ENCODE assay signal across 8 cellular contexts in the genomic region with DNA sequence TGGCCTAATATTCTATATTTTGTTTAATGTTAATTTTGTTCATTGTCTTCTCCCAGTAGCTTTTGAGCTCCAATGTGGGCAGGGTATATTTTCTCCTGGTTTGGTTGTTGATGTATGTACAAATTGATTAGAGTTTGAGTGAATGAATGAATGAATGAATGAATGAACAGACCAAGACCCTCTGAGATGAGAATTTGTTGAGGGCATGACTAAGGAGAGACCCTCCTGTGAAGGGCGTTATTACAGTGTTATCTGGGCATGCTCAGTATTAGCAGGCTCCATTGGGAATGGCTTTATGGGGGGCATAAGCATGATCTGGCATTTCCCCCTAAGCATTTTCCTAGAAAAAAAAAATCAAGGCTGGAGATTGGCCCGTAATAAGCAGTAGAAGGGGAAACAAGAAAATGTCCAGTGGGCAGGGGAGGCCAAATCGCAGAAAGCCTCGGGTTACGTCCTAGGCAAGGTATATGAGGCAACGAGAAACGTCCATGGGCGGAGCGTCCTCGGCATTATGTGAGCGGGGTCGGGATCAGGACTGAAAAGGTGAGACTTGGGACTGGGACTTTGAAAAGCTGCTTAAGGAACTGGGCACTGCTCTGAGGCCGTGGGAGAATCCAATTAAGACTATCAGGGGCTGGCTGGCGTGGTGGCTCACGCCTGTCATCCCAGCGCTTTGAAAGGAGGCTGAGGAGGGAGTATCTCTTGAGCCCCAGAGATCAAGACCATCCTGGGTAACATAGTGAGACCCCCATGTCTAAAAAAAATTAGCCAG. TPM values are rescaled to one million over a fixed set of nuclear protein-coding genes. Genes with fewer than 3 reads are reported as not detected.
DNase-seq lines count a peak whose midpoint lies in the region; ATAC-seq, FAIRE-seq and TF ChIP-seq lines count a peak whose summit lies in the region.

No MANE protein-coding gene starts in this region.

- H3K27ac ChIP-seq in KMS-11 (no peak overlapping the region), GM12878 (ENCODE audit: control insufficient read depth, insufficient read depth) (no peak overlapping the region), muscle layer of duodenum (ENCODE audit: low read length) (no peak overlapping the region)

- no peak for TF ChIP-seq RAD21 in GM12878 (IDR thresholded peaks at IDR 0.05; ENCODE audit: insufficient read depth, low read depth, low read length)

- H2AFZ ChIP-seq in KMS-11 (ENCODE audit: low read depth) (peak overlapping the region; percentile 28; the same call in 1 of the 2 replicates), GM12878 (ENCODE audit: control insufficient read depth, low read depth, low read length) (peak overlapping the region; percentile 59; the same call in 1 of the 2 replicates)

- H4K20me1 ChIP-seq in KMS-11 (ENCODE audit: insufficient read depth), result no peaks in the 10 kb centered on the region
- H4K20me1 ChIP-seq in GM12878 (ENCODE audit: control insufficient read depth, insufficient read depth), result no peaks in the 10 kb centered on the region

- TF ChIP-seq POLR2A in GM12878 (IDR thresholded peaks at IDR 0.05; ENCODE audit: low read depth, low read length), result no peak

- RAD21 ChIA-PET in GM12878 (lab: Charles Lee; ENCODE audit: unreplicated experiment), result no interaction called here

- TF ChIP-seq EP300 in GM12878 (IDR thresholded peaks at IDR 0.05; ENCODE audit: borderline replicate concordance in 1 of 2, control insufficient read depth in 1 of 2, low read depth in 2 of 2, low read length in 2 of 2), result no peak

- CTCF ChIA-PET in GM12878 (lab: Yijun Ruan, JAX), result no interaction called here

- BruUV-seq in GM12878 (replicated peaks; lab: Mats Ljungman, UMichigan), result no TSS peak

- H3K36me3 ChIP-seq in BE2C (no peaks in the 10 kb centered on the region), KMS-11 (ENCODE audit: insufficient read depth) (no peaks in the 10 kb centered on the region), GM12878 (ENCODE audit: control insufficient read depth in 2 of 2, insufficient read depth in 2 of 2, low read length in 1 of 2) (no peaks in the 10 kb centered on the region; a peak in 1 of 4 replicates), muscle layer of duodenum (ENCODE audit: control insufficient read depth in 1 of 2, insufficient read depth in 2 of 2, low read length in 2 of 2) (no peaks in the 10 kb centered on the region)

- H3K9me3 ChIP-seq in BE2C (no peaks in the 10 kb centered on the region), GM12878 (replicated peaks; ENCODE audit: control insufficient read depth, insufficient read depth, low read length) (no peaks in the 10 kb centered on the region), muscle layer of duodenum (ENCODE audit: control insufficient read depth in 1 of 2, low read length in 2 of 2) (no peaks in the 10 kb centered on the region)

- no peaks in the 10 kb centered on the region for H3K27me3 ChIP-seq in BE2C
- H3K27me3 ChIP-seq in KMS-11 (ENCODE audit: insufficient read depth, low read depth), result no peaks in the 10 kb centered on the region
- H3K27me3 ChIP-seq in GM12878 (replicated peaks in 1 of 2; ENCODE audit: control insufficient read depth in 2 of 2, insufficient read depth in 2 of 2, low read length in 1 of 2), result no peaks in the 10 kb centered on the region
- H3K27me3 ChIP-seq in muscle layer of duodenum (ENCODE audit: low read depth, low read length), result no peaks in the 10 kb centered on the region

- peak overlapping the region; percentile 56; the same call in 1 of the 2 replicates for H3K4me2 ChIP-seq in KMS-11
- peak overlapping the region; percentile 86 for H3K4me2 ChIP-seq in GM12878 (ENCODE audit: control insufficient read depth, insufficient read depth)

- intact Hi-C loops in GM12878 (cut with micrococcal nuclease; ENCODE audit: unreplicated experiment), result no loop called here

- H3K79me2 ChIP-seq in KMS-11 (ENCODE audit: insufficient read depth, low read depth) (0 out of 2 replicates have a peak, but pooled peaks cover 8% of the 10 kb centered on the region), GM12878 (ENCODE audit: control insufficient read depth, insufficient read depth, low read length) (no peaks in the 10 kb centered on the region)

- no peak for TF ChIP-seq CTCF in BE2C (IDR thresholded peaks at IDR 0.05; ENCODE audit: low read depth, low read length)
- no peak for TF ChIP-seq CTCF in KMS-11 (conservative IDR thresholded peaks at IDR 0.05; ENCODE audit: low read depth, low read length)
- no peak for TF ChIP-seq CTCF in GM12878 (IDR thresholded peaks at IDR 0.05 in 2 of 3, conservative IDR thresholded peaks at IDR 0.05 in 1 of 3; ENCODE audit: control insufficient read depth in 2 of 3, extremely low read depth in 1 of 3, insufficient read depth in 1 of 3, low read depth in 3 of 3, low read length in 3 of 3)

- 54% methylated on average over 16 of the region's 16 CpGs for WGBS in GM12878 (ENCODE audit: insufficient coverage, insufficient replicate concordance, low lambda C conversion rate, missing lambda C conversion rate)

- no peak for DNase-seq in BE2C
- no peak for DNase-seq in GM12878 (ENCODE audit: low read depth, low spot score)
- no peak for DNase-seq in 8988T
- no peak for DNase-seq in GM19238 (ENCODE audit: insufficient read length, low spot score)
- DNase-seq in RCC 7860 (ENCODE audit: low spot score), result no peak
- DNase-seq in activated CD8-positive, alpha-beta memory T cell treated with anti-CD3 and anti-CD28 coated beads, Interleukin-2, amount 50 U/mL, for 48 hours, result no peak

- in situ Hi-C loops in GM12878 (cut with MboI), result no loop called here

- H3K4me3 ChIP-seq in BE2C (ENCODE audit: low read depth, low read length), result peak overlapping the region; percentile 48
- H3K4me3 ChIP-seq in KMS-11 (IDR thresholded peaks at IDR 0.05; ENCODE audit: insufficient read depth, low read depth, low read length), result no peak overlapping the region
- H3K4me3 ChIP-seq in GM12878, result no peak overlapping the region
- peak overlapping the region; percentile 66 for H3K4me3 ChIP-seq in muscle layer of duodenum (ENCODE audit: low read depth in 1 of 2, low read length in 2 of 2)

- peaks cover 6% of the 10 kb centered on the region for H3K4me1 ChIP-seq in BE2C
- peaks cover 10% of the 10 kb centered on the region for H3K4me1 ChIP-seq in KMS-11 (ENCODE audit: low read depth, poor library complexity, severe bottlenecking)
- H3K4me1 ChIP-seq in GM12878 (ENCODE audit: control insufficient read depth, insufficient read depth, low read length), result no peaks in the 10 kb centered on the region
- peaks cover 4 to 13% of the 10 kb centered on the region in 2 donors for H3K4me1 ChIP-seq in muscle layer of duodenum (ENCODE audit: control insufficient read depth in 1 of 2, insufficient read depth in 2 of 2, low read length in 2 of 2)

- POLR2A ChIA-PET in GM12878 (lab: Charles Lee), result interaction anchor here (0.6 to 1.9 kb wide), 2 partner anchors 34 to 127 kb away, joined by 4 to 8 read pairs; partner anchors contain the start of gene COX6B1

- H3K9ac ChIP-seq in KMS-11 (no peak overlapping the region), GM12878 (ENCODE audit: control insufficient read depth, insufficient read depth, low read length) (no peak overlapping the region)

- FAIRE-seq in GM12878 (lab: Jason Lieb, UNC) (peak; percentile 59), RCC 7860 (lab: Jason Lieb, UNC) (no peak)

- SMC1A ChIA-PET in GM12878 (lab: Charles Lee; ENCODE audit: uncharacterized antibody, unreplicated experiment), result no interaction called here

- ATAC-seq in GM12878, result no peak

RNA-seq across cellular contexts. Expression of gene ARHGAP33, which starts 0.9 kb away (rescaled TPM):
- 21.1 TPM for polyA plus RNA-seq in BE2C (2012; ENCODE audit: insufficient read depth, insufficient read length, low read depth)
- 37.1 and 46.1 TPM in 2 replicates for total RNA-seq in GM12878 (2013; cell fraction: nucleolus; rRNA removed)
- 2.1 and 2.9 TPM in 2 replicates for total RNA-seq in GM12878 (2014; rRNA removed)
- total RNA-seq in GM12878 (2014; rRNA removed; fragmentation: Illumina TruSeq; extraction: Trizol), result 0.55 and 0.76 TPM in 2 replicates
- total RNA-seq in GM12878 (2021), result 19.3 and 22.3 TPM in 2 replicates
- 35.3 TPM for polyA plus RNA-seq in GM12878 (2011; ENCODE audit: low read depth)
- polyA plus RNA-seq in GM12878 (2011; rRNA removed), result 1.2 and 1.8 TPM in 2 replicates
- 2.7 and 3.1 TPM in 2 replicates for polyA plus RNA-seq in GM12878 (2011; cell fraction: cytosol; rRNA removed)
- 137 and 211 TPM in 2 replicates for polyA plus RNA-seq in GM12878 (2011; cell fraction: nucleus; rRNA removed)
- polyA plus RNA-seq in GM12878 (2012), result 22.5 and 43.9 TPM in 2 replicates
- 1.3 and 3.2 TPM in 2 replicates for polyA plus RNA-seq in GM12878 (2014; fragmentation: Illumina TruSeq; extraction: Trizol)
- under 1 TPM in 1 of 2 experiments, not detected in 1; 0.05 TPM for polyA plus RNA-seq in GM12878 (2014; fragmentation: Nextera tagmentation; extraction: Ambion mirVana)
- 20.0 and 22.9 TPM in 2 replicates for polyA plus RNA-seq in GM12878 (2014; rRNA removed)
- polyA plus RNA-seq in GM12878 (2016; fragmentation: Nextera tagmentation; extraction: Ambion mirVana), result 1 to 10 TPM; 2.3 to 2.6 TPM
- 2.7 and 11.0 TPM in 2 replicates for polyA minus RNA-seq in GM12878 (2011; rRNA and poly(A)+ RNA removed)
- 1.2 and 3.4 TPM in 2 replicates for polyA minus RNA-seq in GM12878 (2011; cell fraction: cytosol; rRNA and poly(A)+ RNA removed)
- 17.7 and 29.2 TPM in 2 replicates for polyA minus RNA-seq in GM12878 (2011; cell fraction: nucleus; rRNA and poly(A)+ RNA removed)

RNA-seq across cellular contexts. Expression of gene PROSER3, which starts 16.5 kb away (rescaled TPM):
- polyA plus RNA-seq in BE2C (2012; ENCODE audit: insufficient read depth, insufficient read length, low read depth), result 15.9 TPM
- 34.1 and 36.3 TPM in 2 replicates for total RNA-seq in GM12878 (2013; cell fraction: nucleolus; rRNA removed)
- total RNA-seq in GM12878 (2014; rRNA removed) (3.7 and 5.9 TPM in 2 replicates), GM12878 (2014; rRNA removed; fragmentation: Illumina TruSeq; extraction: Trizol) (4.8 and 5.2 TPM in 2 replicates), GM12878 (2021) (24.0 and 25.1 TPM in 2 replicates)
- polyA plus RNA-seq in GM12878 (2011; ENCODE audit: low read depth), result 9.9 TPM
- polyA plus RNA-seq in GM12878 (2011; rRNA removed) (4.1 and 5.3 TPM in 2 replicates), GM12878 (2014; fragmentation: Illumina TruSeq; extraction: Trizol) (12.3 and 17.2 TPM in 2 replicates), GM12878 (2014; fragmentation: Nextera tagmentation; extraction: Ambion mirVana) (under 1 TPM; 0.85 to 0.86 TPM), GM12878 (2014; rRNA removed) (14.0 and 15.6 TPM in 2 replicates), GM12878 (2016; fragmentation: Nextera tagmentation; extraction: Ambion mirVana) (10 to 100 TPM; 14.2 to 14.6 TPM)
- 7.9 and 10.1 TPM in 2 replicates for polyA plus RNA-seq in GM12878 (2011; cell fraction: cytosol; rRNA removed)
- 28.4 and 37.4 TPM in 2 replicates for polyA plus RNA-seq in GM12878 (2011; cell fraction: nucleus; rRNA removed)
- polyA plus RNA-seq in GM12878 (2012), result 12.3 and 13.0 TPM in 2 replicates
- polyA minus RNA-seq in GM12878 (2011; rRNA and poly(A)+ RNA removed), result 8.9 and 19.5 TPM in 2 replicates
- 10.7 and 13.3 TPM in 2 replicates for polyA minus RNA-seq in GM12878 (2011; cell fraction: cytosol; rRNA and poly(A)+ RNA removed)
- polyA minus RNA-seq in GM12878 (2011; cell fraction: nucleus; rRNA and poly(A)+ RNA removed), result 9.4 and 15.2 TPM in 2 replicates

RNA-seq across cellular contexts. Expression of gene HSPB6, which starts 17.6 kb away (rescaled TPM):
- polyA plus RNA-seq in BE2C (2012; ENCODE audit: insufficient read depth, insufficient read length, low read depth), result 1.1 TPM
- total RNA-seq in GM12878 (2013; cell fraction: nucleolus; rRNA removed), result 0.52 TPM in 1 of 2 replicates, not detected in the other
- not detected in 2 replicates for total RNA-seq in GM12878 (2014; rRNA removed)
- not detected in 2 replicates for total RNA-seq in GM12878 (2014; rRNA removed; fragmentation: Illumina TruSeq; extraction: Trizol)
- 0.51 and 1.6 TPM in 2 replicates for total RNA-seq in GM12878 (2021)
- not detected for polyA plus RNA-seq in GM12878 (2011; ENCODE audit: low read depth)
- polyA plus RNA-seq in GM12878 (2011; rRNA removed), result 0.12 and 0.20 TPM in 2 replicates
- 0.15 and 0.28 TPM in 2 replicates for polyA plus RNA-seq in GM12878 (2011; cell fraction: cytosol; rRNA removed)
- 0.60 and 1.5 TPM in 2 replicates for polyA plus RNA-seq in GM12878 (2011; cell fraction: nucleus; rRNA removed)
- polyA plus RNA-seq in GM12878 (2012), result 0.10 and 0.20 TPM in 2 replicates
- polyA plus RNA-seq in GM12878 (2014; fragmentation: Illumina TruSeq; extraction: Trizol), result 0.13 and 0.16 TPM in 2 replicates
- polyA plus RNA-seq in GM12878 (2014; fragmentation: Nextera tagmentation; extraction: Ambion mirVana), result not detected
- polyA plus RNA-seq in GM12878 (2014; rRNA removed), result 0.09 TPM in 1 of 2 replicates, not detected in the other
- polyA plus RNA-seq in GM12878 (2016; fragmentation: Nextera tagmentation; extraction: Ambion mirVana), result under 1 TPM; 0.52 TPM
- polyA minus RNA-seq in GM12878 (2011; rRNA and poly(A)+ RNA removed), result not detected in 2 replicates
- polyA minus RNA-seq in GM12878 (2011; cell fraction: cytosol; rRNA and poly(A)+ RNA removed), result 0.80 TPM in 1 of 2 replicates, not detected in the other
- polyA minus RNA-seq in GM12878 (2011; cell fraction: nucleus; rRNA and poly(A)+ RNA removed), result 0.36 and 0.77 TPM in 2 replicates

RNA-seq across cellular contexts. Expression of gene LIN37, which starts 26.1 kb away (rescaled TPM):
- 29.0 TPM for polyA plus RNA-seq in BE2C (2012; ENCODE audit: insufficient read depth, insufficient read length, low read depth)
- total RNA-seq in GM12878 (2013; cell fraction: nucleolus; rRNA removed), result 7.8 and 11.3 TPM in 2 replicates
- total RNA-seq in GM12878 (2014; rRNA removed) (6.0 and 6.9 TPM in 2 replicates), GM12878 (2014; rRNA removed; fragmentation: Illumina TruSeq; extraction: Trizol) (7.4 and 10.9 TPM in 2 replicates), GM12878 (2021) (6.8 and 7.4 TPM in 2 replicates)
- 4.2 TPM for polyA plus RNA-seq in GM12878 (2011; ENCODE audit: low read depth)
- polyA plus RNA-seq in GM12878 (2011; rRNA removed) (4.0 and 5.1 TPM in 2 replicates), GM12878 (2014; fragmentation: Illumina TruSeq; extraction: Trizol) (2.8 and 8.2 TPM in 2 replicates), GM12878 (2014; fragmentation: Nextera tagmentation; extraction: Ambion mirVana) (1 to 10 TPM in 1 of 2 experiments, under 1 TPM in 1; 0.69 to 3.3 TPM), GM12878 (2014; rRNA removed) (7.7 and 11.2 TPM in 2 replicates), GM12878 (2016; fragmentation: Nextera tagmentation; extraction: Ambion mirVana) (10 to 100 TPM; 10.1 to 11.9 TPM)
- polyA plus RNA-seq in GM12878 (2011; cell fraction: cytosol; rRNA removed), result 8.5 and 11.6 TPM in 2 replicates
- polyA plus RNA-seq in GM12878 (2011; cell fraction: nucleus; rRNA removed), result 25.4 and 28.5 TPM in 2 replicates
- 11.8 and 13.9 TPM in 2 replicates for polyA plus RNA-seq in GM12878 (2012)
- polyA minus RNA-seq in GM12878 (2011; rRNA and poly(A)+ RNA removed), result 6.6 and 7.2 TPM in 2 replicates
- 10.7 and 14.1 TPM in 2 replicates for polyA minus RNA-seq in GM12878 (2011; cell fraction: cytosol; rRNA and poly(A)+ RNA removed)
- polyA minus RNA-seq in GM12878 (2011; cell fraction: nucleus; rRNA and poly(A)+ RNA removed), result 7.6 and 9.2 TPM in 2 replicates

RNA-seq across cellular contexts. Expression of gene PSENEN, which starts 29.0 kb away (rescaled TPM):
- polyA plus RNA-seq in BE2C (2012; ENCODE audit: insufficient read depth, insufficient read length, low read depth), result 58.3 TPM
- total RNA-seq in GM12878 (2013; cell fraction: nucleolus; rRNA removed), result 2.8 and 4.2 TPM in 2 replicates
- total RNA-seq in GM12878 (2014; rRNA removed), result 37.8 and 39.4 TPM in 2 replicates
- 34.3 and 34.7 TPM in 2 replicates for total RNA-seq in GM12878 (2014; rRNA removed; fragmentation: Illumina TruSeq; extraction: Trizol)
- total RNA-seq in GM12878 (2021), result 35.6 and 42.9 TPM in 2 replicates
- polyA plus RNA-seq in GM12878 (2011; ENCODE audit: low read depth), result 6.0 TPM
- polyA plus RNA-seq in GM12878 (2011; rRNA removed), result 10.5 and 14.4 TPM in 2 replicates
- 23.6 and 28.8 TPM in 2 replicates for polyA plus RNA-seq in GM12878 (2011; cell fraction: cytosol; rRNA removed)
- polyA plus RNA-seq in GM12878 (2011; cell fraction: nucleus; rRNA removed), result 14.0 and 17.6 TPM in 2 replicates
- polyA plus RNA-seq in GM12878 (2012), result 35.0 and 36.0 TPM in 2 replicates
- polyA plus RNA-seq in GM12878 (2014; fragmentation: Illumina TruSeq; extraction: Trizol), result 29.9 and 35.1 TPM in 2 replicates
- 100 to 1,000 TPM; 143 to 178 TPM for polyA plus RNA-seq in GM12878 (2014; fragmentation: Nextera tagmentation; extraction: Ambion mirVana)
- 32.3 and 44.0 TPM in 2 replicates for polyA plus RNA-seq in GM12878 (2014; rRNA removed)
- polyA plus RNA-seq in GM12878 (2016; fragmentation: Nextera tagmentation; extraction: Ambion mirVana), result 10 to 100 TPM; 62.6 to 66.7 TPM
- polyA minus RNA-seq in GM12878 (2011; rRNA and poly(A)+ RNA removed), result 9.1 and 21.3 TPM in 2 replicates
- polyA minus RNA-seq in GM12878 (2011; cell fraction: cytosol; rRNA and poly(A)+ RNA removed), result 4.5 and 4.8 TPM in 2 replicates
- 3.5 and 3.9 TPM in 2 replicates for polyA minus RNA-seq in GM12878 (2011; cell fraction: nucleus; rRNA and poly(A)+ RNA removed)

Comparison
In these comparisons a context has a peak if more than half of its experiments do, and no peak if none do; other contexts are left out.
1. H3K4me3 ChIP-seq: peak in BE2C (single experiment) and muscle layer of duodenum (2 of 2); none in KMS-11 (single experiment) and GM12878 (single experiment).